ENCODE assay signal across 8 cellular contexts in the genomic region with DNA sequence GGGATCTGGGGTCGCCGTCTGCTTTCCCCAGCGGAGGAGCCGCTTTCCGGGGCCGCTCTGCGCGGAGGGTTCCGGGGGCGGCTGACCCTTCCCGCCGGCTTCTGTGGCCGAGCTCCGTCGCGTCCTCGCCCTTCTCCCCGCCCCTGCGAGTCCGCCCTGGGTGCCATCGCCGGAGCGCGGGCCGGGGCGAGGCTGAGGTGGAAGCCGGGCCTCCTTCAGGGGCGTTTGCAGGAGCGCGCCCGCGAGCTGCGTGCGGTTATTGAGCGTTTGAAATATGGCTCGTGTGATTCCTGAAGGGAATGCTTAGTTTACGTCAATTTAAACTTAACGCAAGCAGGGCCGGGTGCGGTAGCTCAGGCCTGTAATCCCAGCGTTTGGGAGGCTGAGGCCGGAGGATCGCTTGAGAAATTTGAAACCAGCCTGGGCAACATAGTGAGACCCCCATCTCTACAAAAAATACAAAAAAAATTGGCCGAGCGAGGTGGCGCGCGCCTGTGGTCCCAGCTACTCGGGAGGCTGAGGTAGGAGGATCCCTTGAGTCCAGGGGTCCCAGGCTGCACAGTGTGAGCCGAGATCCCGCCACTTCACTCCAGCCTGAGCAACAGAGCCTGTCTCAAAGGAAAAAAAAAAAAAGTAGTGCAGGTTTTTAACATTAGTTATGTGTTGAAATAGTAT. TPM values are rescaled to one million over a fixed set of nuclear protein-coding genes. Genes with fewer than 3 reads are reported as not detected.
DNase-seq lines count a peak whose midpoint lies in the region; ATAC-seq lines count a peak whose summit lies in the region.

No MANE protein-coding gene starts in this region.

- peak overlapping the region; percentile 23 for H3K27ac ChIP-seq in CD4-positive, CD25-positive, alpha-beta regulatory T cell (ENCODE audit: insufficient read depth, low read length, poor library complexity, severe bottlenecking)
- peak overlapping the region; percentile 73 for H3K27ac ChIP-seq in KOPT-K1 (ENCODE audit: low read depth, low read length, poor library complexity, severe bottlenecking)

- peaks cover 0 to 17% (median 2%) of the 10 kb centered on the region in 7 donors for H3K9me3 Mint-ChIP-seq in CD4-positive, CD25-positive, alpha-beta regulatory T cell
- H3K9me3 Mint-ChIP-seq in activated naive CD4-positive, alpha-beta T cell treated with anti-CD3 and anti-CD28 coated beads, Interleukin-2, amount 50 U/mL, for 72 hours, result peaks cover 5 to 11% of the 10 kb centered on the region in 2 donors

- peaks cover 0 to 5% of the 10 kb centered on the region in 2 experiments for H3K9me3 ChIP-seq in CD4-positive, CD25-positive, alpha-beta regulatory T cell (ENCODE audit: control insufficient read depth in 2 of 2, low read length in 2 of 2)
- H3K9me3 ChIP-seq in KOPT-K1 (ENCODE audit: insufficient read depth, low read length, poor library complexity, severe bottlenecking) (no peaks in the 10 kb centered on the region), iPS-18c (ENCODE audit: control insufficient read depth, insufficient read depth, low read length) (peaks cover 2% of the 10 kb centered on the region)

- H3K27me3 Mint-ChIP-seq in CD4-positive, CD25-positive, alpha-beta regulatory T cell, result no peaks in the 10 kb centered on the region

- peaks cover 5 to 32% (median 13%) of the 10 kb centered on the region in 4 donors for H3K4me1 Mint-ChIP-seq in CD4-positive, CD25-positive, alpha-beta regulatory T cell

- peak overlapping the region; percentile 66 for H3K4me3 ChIP-seq in CD4-positive, CD25-positive, alpha-beta regulatory T cell (ENCODE audit: low read depth, low read length)
- peak overlapping the region; percentile 90 for H3K4me3 ChIP-seq in iPS-18c (ENCODE audit: insufficient read depth, low read depth, low read length)

- H3K4me3 Mint-ChIP-seq in CD4-positive, CD25-positive, alpha-beta regulatory T cell, result peak overlapping the region; percentile 82 to 93 (median 86)

- no peak for ATAC-seq in CD4-positive, CD25-positive, alpha-beta regulatory T cell (ENCODE audit: low read depth in 2 of 2)
- peak; percentile 22 for ATAC-seq in GM21515 (IDR thresholded peaks at IDR 0.05; ENCODE audit: unreplicated experiment)
- peak; percentile 10 to 32 for ATAC-seq in activated naive CD4-positive, alpha-beta T cell treated with anti-CD3 and anti-CD28 coated beads, Interleukin-2, amount 50 U/mL, for 72 hours
- ATAC-seq in HG03520 (IDR thresholded peaks at IDR 0.05; ENCODE audit: unreplicated experiment), result no peak
- ATAC-seq in GM18870 (IDR thresholded peaks at IDR 0.05; ENCODE audit: unreplicated experiment), result no peak

- H3K27me3 ChIP-seq in CD4-positive, CD25-positive, alpha-beta regulatory T cell (ENCODE audit: control insufficient read depth, insufficient read depth, low read length), result no peaks in the 10 kb centered on the region

- H3K36me3 ChIP-seq in CD4-positive, CD25-positive, alpha-beta regulatory T cell (ENCODE audit: control insufficient read depth, insufficient read depth, low read length), result peaks cover 16% of the 10 kb centered on the region
- H3K36me3 ChIP-seq in KOPT-K1 (ENCODE audit: insufficient read depth, low read length), result peaks cover 51% of the 10 kb centered on the region

- H3K36me3 Mint-ChIP-seq in CD4-positive, CD25-positive, alpha-beta regulatory T cell, result peaks cover 3% of the 10 kb centered on the region
- peaks cover 13 to 34% of the 10 kb centered on the region in 2 donors for H3K36me3 Mint-ChIP-seq in activated naive CD4-positive, alpha-beta T cell treated with anti-CD3 and anti-CD28 coated beads, Interleukin-2, amount 50 U/mL, for 72 hours

- no peak overlapping the region for H3K27ac Mint-ChIP-seq in CD4-positive, CD25-positive, alpha-beta regulatory T cell
- peak overlapping the region in 1 of 2 donors; percentile 73 for H3K27ac Mint-ChIP-seq in activated naive CD4-positive, alpha-beta T cell treated with anti-CD3 and anti-CD28 coated beads, Interleukin-2, amount 50 U/mL, for 72 hours

- peak; percentile 7 to 34 (median 12) for DNase-seq in CD4-positive, CD25-positive, alpha-beta regulatory T cell
- DNase-seq in activated naive CD4-positive, alpha-beta T cell treated with anti-CD3 and anti-CD28 coated beads, Interleukin-2, amount 50 U/mL, for 72 hours (ENCODE audit: low spot score in 2 of 2), result peak; percentile 41 to 64
- DNase-seq in stimulated activated CD4-positive, alpha-beta T cell treated with anti-CD3 and anti-CD28 coated beads, Interleukin-4, amount 100 ng/mL, for 48 hours (ENCODE audit: low read depth in 2 of 2), result peak; percentile 12 to 20

- peaks cover 22% of the 10 kb centered on the region for H3K4me1 ChIP-seq in CD4-positive, CD25-positive, alpha-beta regulatory T cell (ENCODE audit: control insufficient read depth, insufficient read depth, low read length, poor library complexity, severe bottlenecking)

RNA-seq across cellular contexts. Expression of gene PGAM5, which starts 0.7 kb away (rescaled TPM):
- 25.3 TPM for total RNA-seq in CD4-positive, CD25-positive, alpha-beta regulatory T cell
- 10 to 100 TPM; 17.5 to 19.6 (median 19.3) TPM for polyA plus RNA-seq in CD4-positive, CD25-positive, alpha-beta regulatory T cell
- total RNA-seq in activated naive CD4-positive, alpha-beta T cell treated with anti-CD3 and anti-CD28 coated beads, Interleukin-2, amount 50 U/mL, for 72 hours, result 10 to 100 TPM; 60.0 to 65.9 TPM

RNA-seq across cellular contexts. Expression of gene PXMP2, which starts 23.9 kb away (rescaled TPM):
- 3.5 TPM for total RNA-seq in CD4-positive, CD25-positive, alpha-beta regulatory T cell
- polyA plus RNA-seq in CD4-positive, CD25-positive, alpha-beta regulatory T cell, result 10 to 100 TPM; 12.6 to 20.3 (median 16.3) TPM
- total RNA-seq in activated naive CD4-positive, alpha-beta T cell treated with anti-CD3 and anti-CD28 coated beads, Interleukin-2, amount 50 U/mL, for 72 hours, result 10 to 100 TPM in 1 of 2 donors, 1 to 10 TPM in 1; 4.5 to 11.6 TPM

RNA-seq across cellular contexts. Expression of gene POLE, which starts 24.2 kb away (rescaled TPM):
- total RNA-seq in CD4-positive, CD25-positive, alpha-beta regulatory T cell, result 51.1 TPM
- 1 to 10 TPM; 2.4 to 4.1 (median 3.3) TPM for polyA plus RNA-seq in CD4-positive, CD25-positive, alpha-beta regulatory T cell
- total RNA-seq in activated naive CD4-positive, alpha-beta T cell treated with anti-CD3 and anti-CD28 coated beads, Interleukin-2, amount 50 U/mL, for 72 hours, result 100 to 1,000 TPM; 164 to 177 TPM

RNA-seq across cellular contexts. Expression of gene ANKLE2, which starts 50.3 kb away (rescaled TPM):
- 91.6 TPM for total RNA-seq in CD4-positive, CD25-positive, alpha-beta regulatory T cell
- polyA plus RNA-seq in CD4-positive, CD25-positive, alpha-beta regulatory T cell, result 10 to 100 TPM; 20.5 to 25.9 (median 25.3) TPM
- total RNA-seq in activated naive CD4-positive, alpha-beta T cell treated with anti-CD3 and anti-CD28 coated beads, Interleukin-2, amount 50 U/mL, for 72 hours, result 100 to 1,000 TPM in 1 of 2 donors, 10 to 100 TPM in 1; 82.9 to 129 TPM

Comparison
In these comparisons a context has a peak if more than half of its experiments do, and no peak if none do; other contexts are left out.
1. ATAC-seq: peak in GM21515 (single experiment) and activated naive CD4-positive, alpha-beta T cell treated with anti-CD3 and anti-CD28 coated beads, Interleukin-2, amount 50 U/mL, for 72 hours (2 of 2); none in CD4-positive, CD25-positive, alpha-beta regulatory T cell (0 of 2), HG03520 (single experiment) and GM18870 (single experiment).
2. Peak in every context shown above with its lines, with median percentiles within 50 percentile points of each other: DNase-seq.